Comparison of ENCODE assay signal across 19 cellular contexts in the genomic region with DNA sequence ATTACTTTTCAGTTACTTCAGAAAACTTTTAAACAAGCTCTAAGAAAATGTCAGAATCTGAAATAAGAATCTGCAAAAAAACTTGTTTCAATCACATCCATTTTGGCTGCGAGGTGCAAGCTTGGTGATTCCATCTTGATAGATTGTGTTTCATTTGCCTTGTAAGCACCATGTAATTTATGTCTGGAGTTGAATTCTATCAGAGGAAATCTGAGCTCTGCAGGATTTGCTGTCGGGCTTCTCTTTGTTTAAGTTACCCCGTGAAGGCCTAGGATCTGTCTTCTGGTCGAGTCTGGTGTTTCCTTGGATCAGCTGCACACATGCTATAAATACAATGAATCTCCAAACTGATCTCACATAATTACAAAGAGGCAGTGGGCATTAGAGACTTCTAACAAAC.
"Had no signal": no experiment of that assay in that cellular context is flagged by ENCODE, and none has a peak within 500 bp of the region (broad histone marks: within the 10 kb centered on the region; RNA-seq: fewer than 3 reads in every experiment).

No MANE protein-coding gene starts in this region.

- H3K9me3 ChIP-seq: colonic mucosa, gastroesophageal sphincter, heart left ventricle, left ventricle myocardium inferior, neutrophil, spleen, thoracic aorta, upper lobe of right lung had no signal

- H3K4me3 Mint-ChIP-seq: activated naive CD8-positive, alpha-beta T cell treated with anti-CD3 and anti-CD28 coated beads for 36 hours; activated T-helper 1 cell treated with anti-CD3 and anti-CD28 coated beads, Interleukin-12 subunit alpha, Interleukin-12 subunit beta, Interleukin-2, Interleukin-4 antibody, amounts not matched to agents 30 ng/mL and 10 ng/mL and 1 ng/mL, durations not matched to agents 14 hours and 24 hours and 36 hours; stimulated activated naive B cell treated with anti-CD40 and anti-IgM and Interleukin-4, amounts not matched to agents 10 μg/mL and 1 μg/mL and 100 μg/mL, for 72 hours had no signal

- H3K4me1 Mint-ChIP-seq: activated naive CD8-positive, alpha-beta T cell treated with anti-CD3 and anti-CD28 coated beads for 36 hours; stimulated activated naive B cell treated with anti-CD40 and anti-IgM and Interleukin-4, amounts not matched to agents 10 μg/mL and 1 μg/mL and 100 μg/mL, for 72 hours had no signal

- DNase-seq: activated CD4-positive, alpha-beta T cell treated with anti-CD3 and anti-CD28 coated beads for 1 hour; activated naive CD8-positive, alpha-beta T cell treated with anti-CD3 and anti-CD28 coated beads for 36 hours; amygdala; brain microvascular endothelial cell; central memory CD4-positive, alpha-beta T cell; colonic mucosa; heart left ventricle; kidney; left ventricle myocardium inferior; mammary epithelial cell; spleen; stimulated activated naive B cell treated with anti-CD40 and anti-IgM and Interleukin-4, amounts not matched to agents 10 μg/mL and 1 μg/mL and 100 μg/mL, for 72 hours; upper lobe of right lung; WERI-Rb-1 had no signal

- H3K4me1 ChIP-seq: colonic mucosa, heart left ventricle, left ventricle myocardium inferior, spleen, upper lobe of right lung had no signal

- H3K36me3 Mint-ChIP-seq: activated naive CD8-positive, alpha-beta T cell treated with anti-CD3 and anti-CD28 coated beads for 36 hours; stimulated activated naive B cell treated with anti-CD40 and anti-IgM and Interleukin-4, amounts not matched to agents 10 μg/mL and 1 μg/mL and 100 μg/mL, for 72 hours had no signal

- ATAC-seq: gastroesophageal sphincter; heart left ventricle; sciatic nerve; stimulated activated naive B cell treated with anti-CD40 and anti-IgM and Interleukin-4, amounts not matched to agents 10 μg/mL and 1 μg/mL and 100 μg/mL, for 72 hours; upper lobe of right lung had no signal

- H3K27ac ChIP-seq: brain microvascular endothelial cell, colonic mucosa, gastroesophageal sphincter, heart left ventricle, left ventricle myocardium inferior, neutrophil, spleen, thoracic aorta, upper lobe of right lung, WERI-Rb-1 had no signal

- H3K27ac Mint-ChIP-seq: activated naive CD8-positive, alpha-beta T cell treated with anti-CD3 and anti-CD28 coated beads for 36 hours; activated T-helper 1 cell treated with anti-CD3 and anti-CD28 coated beads, Interleukin-12 subunit alpha, Interleukin-12 subunit beta, Interleukin-2, Interleukin-4 antibody, amounts not matched to agents 30 ng/mL and 10 ng/mL and 1 ng/mL, durations not matched to agents 14 hours and 24 hours and 36 hours; stimulated activated naive B cell treated with anti-CD40 and anti-IgM and Interleukin-4, amounts not matched to agents 10 μg/mL and 1 μg/mL and 100 μg/mL, for 72 hours had no signal

- H3K27me3 ChIP-seq: brain microvascular endothelial cell, colonic mucosa, gastroesophageal sphincter, heart left ventricle, neutrophil, spleen, upper lobe of right lung had no signal

- H3K27me3 Mint-ChIP-seq: stimulated activated naive B cell treated with anti-CD40 and anti-IgM and Interleukin-4, amounts not matched to agents 10 μg/mL and 1 μg/mL and 100 μg/mL, for 72 hours had no signal

- H3K9me3 Mint-ChIP-seq: activated naive CD8-positive, alpha-beta T cell treated with anti-CD3 and anti-CD28 coated beads for 36 hours; stimulated activated naive B cell treated with anti-CD40 and anti-IgM and Interleukin-4, amounts not matched to agents 10 μg/mL and 1 μg/mL and 100 μg/mL, for 72 hours had no signal

- H3K36me3 ChIP-seq: brain microvascular endothelial cell, colonic mucosa, gastroesophageal sphincter, heart left ventricle, left ventricle myocardium inferior, neutrophil, spleen, thoracic aorta, upper lobe of right lung, WERI-Rb-1 had no signal

- H3K4me3 ChIP-seq: colonic mucosa, gastroesophageal sphincter, heart left ventricle, left ventricle myocardium inferior, spleen, thoracic aorta, upper lobe of right lung had no signal
